ENCODE assay signal across 8 cellular contexts in genomic region chr16:85514295-85514600, GRCh38.
DNase-seq lines count a peak whose midpoint lies in the region; ATAC-seq and TF ChIP-seq lines count a peak whose summit lies in the region.

No MANE protein-coding gene starts in this region.

- peaks cover 6% of the 10 kb centered on the region for H3K36me3 Mint-ChIP-seq in brain

- peaks cover 4% of the 10 kb centered on the region for H3K27me3 Mint-ChIP-seq in brain

- H3K4me1 ChIP-seq in right lobe of liver (peaks cover 0 to 27% (median 8%) of the 10 kb centered on the region in 4 donors), thoracic aorta (ENCODE audit: control insufficient read depth in 1 of 2, low read depth in 2 of 2) (peaks cover 17 to 30% of the 10 kb centered on the region in 2 donors)

- peaks cover 79% of the 10 kb centered on the region for H3K4me1 Mint-ChIP-seq in brain

- WGBS in right lobe of liver (ENCODE audit: insufficient coverage, low coverage, low lambda C conversion rate, missing lambda C conversion rate) = 39% methylated on average over 5 of the region's 8 CpGs

- DNase-seq in HK-2 (ENCODE audit: unreplicated experiment) = peak; percentile 51
- DNase-seq in right lobe of liver = peak in 1 of 3 donors; percentile 89
- peak; percentile 41 for DNase-seq in thoracic aorta (ENCODE audit: low spot score)
- no peak for DNase-seq in stimulated activated naive CD8-positive, alpha-beta T cell treated with anti-CD3 and anti-CD28 coated beads, Interleukin-15, Interleukin-2, amounts not matched to agents 100 U/mL and 50 U/mL, for 24 hours
- no peak for DNase-seq in activated CD4-positive, CD25-positive, alpha-beta regulatory T cell (lab: John Stamatoyannopoulos, UW)
- DNase-seq in activated CD4-positive, alpha-beta T cell treated with anti-CD3 and anti-CD28 coated beads for 4 hours = no peak

- peak overlapping the region; percentile 68 to 98 (median 88) for H3K27ac ChIP-seq in right lobe of liver
- peak overlapping the region; percentile 81 to 82 for H3K27ac ChIP-seq in thoracic aorta

- no peaks in the 10 kb centered on the region for H3K36me3 ChIP-seq in right lobe of liver
- no peaks in the 10 kb centered on the region for H3K36me3 ChIP-seq in thoracic aorta

- H3K9me3 Mint-ChIP-seq in brain = peaks cover 0 to 1% (median 0%) of the 10 kb centered on the region in 5 experiments

- H3K27ac Mint-ChIP-seq in brain = peak overlapping the region; percentile 94 to 98 (median 95)

- no peaks in the 10 kb centered on the region for H3K9me3 ChIP-seq in right lobe of liver
- H3K9me3 ChIP-seq in thoracic aorta = no peaks in the 10 kb centered on the region

- no peak overlapping the region for H3K4me3 ChIP-seq in right lobe of liver
- peak overlapping the region; percentile 11 for H3K4me3 ChIP-seq in thoracic aorta

- ATAC-seq in right lobe of liver = no peak
- ATAC-seq in thoracic aorta (ENCODE audit: insufficient number of reproducible peaks, low FRiP score, low read depth) = no peak
- no peak for ATAC-seq in GM21381 (IDR thresholded peaks at IDR 0.05; ENCODE audit: unreplicated experiment)
- no peak for ATAC-seq in stimulated activated naive CD8-positive, alpha-beta T cell treated with anti-CD3 and anti-CD28 coated beads, Interleukin-15, Interleukin-2, amounts not matched to agents 100 U/mL and 50 U/mL, for 24 hours

- TF ChIP-seq CTCF in brain (conservative IDR thresholded peaks at IDR 0.05) = no peak
- TF ChIP-seq CTCF in right lobe of liver (IDR thresholded peaks at IDR 0.05) = no peak
- TF ChIP-seq CTCF in thoracic aorta (IDR thresholded peaks at IDR 0.05) = no peak

- H3K4me3 Mint-ChIP-seq in brain = no peak overlapping the region

- TF ChIP-seq POLR2A in right lobe of liver (IDR thresholded peaks at IDR 0.05) = no peak

- no peaks in the 10 kb centered on the region for H3K27me3 ChIP-seq in right lobe of liver
- H3K27me3 ChIP-seq in thoracic aorta (replicated peaks; ENCODE audit: insufficient read depth) = no peaks in the 10 kb centered on the region

- intact Hi-C loops in right lobe of liver (cut with DNase I) = no loop called here

Comparison
In these comparisons a context has a peak if more than half of its experiments do, and no peak if none do; other contexts are left out.
1. DNase-seq: peak in HK-2 (single experiment) and thoracic aorta (single experiment); none in stimulated activated naive CD8-positive, alpha-beta T cell treated with anti-CD3 and anti-CD28 coated beads, Interleukin-15, Interleukin-2, amounts not matched to agents 100 U/mL and 50 U/mL, for 24 hours (single experiment), activated CD4-positive, CD25-positive, alpha-beta regulatory T cell (0 of 4) and activated CD4-positive, alpha-beta T cell treated with anti-CD3 and anti-CD28 coated beads for 4 hours (0 of 2).